ENCODE assay signal across 14 cellular contexts in the genomic region with DNA sequence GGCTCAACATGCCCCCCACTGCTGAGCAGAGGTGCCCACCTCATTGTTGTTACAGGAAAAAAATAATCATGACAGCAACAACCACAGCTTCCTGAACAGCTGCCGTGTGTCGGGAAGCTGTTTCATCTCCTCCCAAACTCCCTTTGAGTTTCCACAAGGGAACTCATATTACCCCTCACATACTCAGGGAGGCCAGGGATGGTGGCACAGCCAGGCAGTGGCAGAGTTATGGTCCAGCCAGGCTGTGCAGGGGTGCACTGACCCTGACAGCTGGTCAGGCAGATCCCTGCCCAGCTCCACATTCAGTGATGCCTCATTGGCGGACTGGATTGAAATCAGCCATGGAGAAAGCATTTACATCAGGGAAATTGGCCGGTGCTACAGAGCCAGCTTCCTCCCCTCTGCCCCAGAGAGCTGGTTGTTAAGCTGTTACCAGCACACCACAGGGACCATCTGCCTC. TPM values are rescaled to one million over a fixed set of nuclear protein-coding genes. Genes with fewer than 3 reads are reported as not detected.
A peak's percentile ranks its signal among the peaks of the same experiment; 100 is the strongest.
DNase-seq lines count a peak whose midpoint lies in the region; ATAC-seq and TF ChIP-seq lines count a peak whose summit lies in the region.
"Had no signal": no experiment of that assay in that cellular context is flagged by ENCODE, and none has a peak within 500 bp of the region (broad histone marks: within the 10 kb centered on the region; RNA-seq: fewer than 3 reads in every experiment).

No MANE protein-coding gene starts in this region.

- H3K9me3 ChIP-seq in right atrium auricular region (no peaks in the 10 kb centered on the region), PC-3 (ENCODE audit: low read length) (no peaks in the 10 kb centered on the region)
- H3K9me3 ChIP-seq: testis had no signal

- H3K9me3 Mint-ChIP-seq in activated naive CD4-positive, alpha-beta T cell treated with anti-CD3 and anti-CD28 coated beads for 36 hours, result peaks cover 2% of the 10 kb centered on the region
- 0 out of 2 replicates have a peak, but pooled peaks cover 4% of the 10 kb centered on the region for H3K9me3 Mint-ChIP-seq in WTC11
- H3K9me3 Mint-ChIP-seq in stimulated activated naive CD8-positive, alpha-beta T cell treated with anti-CD3 and anti-CD28 coated beads, Interleukin-15, Interleukin-2, amounts not matched to agents 100 ng/mL and 50 ng/mL, for 24 hours, result no peaks in the 10 kb centered on the region
- H3K9me3 Mint-ChIP-seq in activated T-helper 2 cell treated with anti-CD3 and anti-CD28 coated beads, Interferon-gamma antibody, Interleukin-2, Interleukin-4, amounts not matched to agents 10 μg/mL and 5 μg/mL and 100 μg/mL, durations not matched to agents 14 hours and 24 hours and 36 hours, result no peaks in the 10 kb centered on the region

- POLR2A ChIA-PET in WTC11 (lab: Charles Lee) (no interaction called here), PC-3 (lab: Charles Lee; ENCODE audit: unreplicated experiment) (no interaction called here)

- no peaks in the 10 kb centered on the region for H3K36me3 ChIP-seq in right atrium auricular region
- no peaks in the 10 kb centered on the region for H3K36me3 ChIP-seq in PC-3 (ENCODE audit: low read depth, low read length)

- no peak overlapping the region for H2AFZ ChIP-seq in PC-3 (ENCODE audit: low read length)

- no peak overlapping the region for H3K9ac ChIP-seq in PC-3 (ENCODE audit: low read length)

- peaks cover 2% of the 10 kb centered on the region for H3K36me3 Mint-ChIP-seq in activated naive CD4-positive, alpha-beta T cell treated with anti-CD3 and anti-CD28 coated beads for 36 hours (ENCODE audit: low read depth)
- no peaks in the 10 kb centered on the region for H3K36me3 Mint-ChIP-seq in WTC11
- no peaks in the 10 kb centered on the region for H3K36me3 Mint-ChIP-seq in stimulated activated naive CD8-positive, alpha-beta T cell treated with anti-CD3 and anti-CD28 coated beads, Interleukin-15, Interleukin-2, amounts not matched to agents 100 ng/mL and 50 ng/mL, for 24 hours (ENCODE audit: low read depth)
- no peaks in the 10 kb centered on the region for H3K36me3 Mint-ChIP-seq in activated T-helper 2 cell treated with anti-CD3 and anti-CD28 coated beads, Interferon-gamma antibody, Interleukin-2, Interleukin-4, amounts not matched to agents 10 μg/mL and 5 μg/mL and 100 μg/mL, durations not matched to agents 14 hours and 24 hours and 36 hours (ENCODE audit: low read depth)

- no peak overlapping the region for H3K4me3 ChIP-seq in fibroblast of pulmonary artery (replicated peaks; ENCODE audit: low read depth, low read length)
- no peak overlapping the region for H3K4me3 ChIP-seq in right atrium auricular region
- no peak overlapping the region for H3K4me3 ChIP-seq in PC-3 (ENCODE audit: low read length)
- H3K4me3 ChIP-seq: testis had no signal

- intact Hi-C loops in activated naive CD4-positive, alpha-beta T cell treated with anti-CD3 and anti-CD28 coated beads for 36 hours (cut with micrococcal nuclease), result loop anchor here (1.0 to 10.0 kb wide), 4 partner anchors 24 to 694 kb away; no protein-coding TSS in a partner anchor
- intact Hi-C loops in activated T-helper 2 cell treated with anti-CD3 and anti-CD28 coated beads, Interferon-gamma antibody, Interleukin-2, Interleukin-4, amounts not matched to agents 10 μg/mL and 5 μg/mL and 100 μg/mL, durations not matched to agents 14 hours and 24 hours and 36 hours (cut with micrococcal nuclease), result no loop called here
- intact Hi-C loops in PC-3 (cut with micrococcal nuclease), result no loop called here

- H3K79me2 ChIP-seq in PC-3 (ENCODE audit: low read length), result no peaks in the 10 kb centered on the region

- H3K4me1 Mint-ChIP-seq in activated naive CD4-positive, alpha-beta T cell treated with anti-CD3 and anti-CD28 coated beads for 36 hours (ENCODE audit: low read depth), result peaks cover 48% of the 10 kb centered on the region
- H3K4me1 Mint-ChIP-seq in WTC11, result peaks cover 4% of the 10 kb centered on the region; the same call in 1 of the 2 replicates
- H3K4me1 Mint-ChIP-seq in stimulated activated naive CD8-positive, alpha-beta T cell treated with anti-CD3 and anti-CD28 coated beads, Interleukin-15, Interleukin-2, amounts not matched to agents 100 ng/mL and 50 ng/mL, for 24 hours (ENCODE audit: low read depth), result peaks cover 40% of the 10 kb centered on the region
- peaks cover 22% of the 10 kb centered on the region for H3K4me1 Mint-ChIP-seq in activated T-helper 2 cell treated with anti-CD3 and anti-CD28 coated beads, Interferon-gamma antibody, Interleukin-2, Interleukin-4, amounts not matched to agents 10 μg/mL and 5 μg/mL and 100 μg/mL, durations not matched to agents 14 hours and 24 hours and 36 hours (ENCODE audit: low read depth)

- H3K4me3 Mint-ChIP-seq in activated naive CD4-positive, alpha-beta T cell treated with anti-CD3 and anti-CD28 coated beads for 36 hours, result peak overlapping the region; percentile 88
- no peak overlapping the region for H3K4me3 Mint-ChIP-seq in WTC11
- H3K4me3 Mint-ChIP-seq in stimulated activated naive CD8-positive, alpha-beta T cell treated with anti-CD3 and anti-CD28 coated beads, Interleukin-15, Interleukin-2, amounts not matched to agents 100 ng/mL and 50 ng/mL, for 24 hours, result peak overlapping the region; percentile 80
- H3K4me3 Mint-ChIP-seq in activated T-helper 2 cell treated with anti-CD3 and anti-CD28 coated beads, Interferon-gamma antibody, Interleukin-2, Interleukin-4, amounts not matched to agents 10 μg/mL and 5 μg/mL and 100 μg/mL, durations not matched to agents 14 hours and 24 hours and 36 hours (ENCODE audit: low read depth), result no peak overlapping the region

- no TSS peak for BruUV-seq in PC-3 (replicated peaks; lab: Mats Ljungman, UMichigan)

- H3K27me3 ChIP-seq in right atrium auricular region (no peaks in the 10 kb centered on the region), PC-3 (ENCODE audit: low read length) (no peaks in the 10 kb centered on the region)
- H3K27me3 ChIP-seq: testis had no signal

- no peak overlapping the region for H3K4me2 ChIP-seq in PC-3 (ENCODE audit: low read length)

- H4K20me1 ChIP-seq in PC-3 (ENCODE audit: low read length), result no peaks in the 10 kb centered on the region

- TF ChIP-seq CTCF in WTC11 (IDR thresholded peaks at IDR 0.05) (no peak), fibroblast of pulmonary artery (IDR thresholded peaks at IDR 0.05; ENCODE audit: low read length, missing control alignments) (no peak), right atrium auricular region (IDR thresholded peaks at IDR 0.05) (no peak), PC-3 (conservative IDR thresholded peaks at IDR 0.05; ENCODE audit: low read depth, low read length) (no peak)

- no peaks in the 10 kb centered on the region for H3K9me2 ChIP-seq in PC-3 (replicated peaks; ENCODE audit: low read length)

- H3K27ac Mint-ChIP-seq in activated naive CD4-positive, alpha-beta T cell treated with anti-CD3 and anti-CD28 coated beads for 36 hours, result peak overlapping the region; percentile 98
- H3K27ac Mint-ChIP-seq in WTC11, result no peak overlapping the region
- H3K27ac Mint-ChIP-seq in stimulated activated naive CD8-positive, alpha-beta T cell treated with anti-CD3 and anti-CD28 coated beads, Interleukin-15, Interleukin-2, amounts not matched to agents 100 ng/mL and 50 ng/mL, for 24 hours, result peak overlapping the region; percentile 95
- H3K27ac Mint-ChIP-seq in activated T-helper 2 cell treated with anti-CD3 and anti-CD28 coated beads, Interferon-gamma antibody, Interleukin-2, Interleukin-4, amounts not matched to agents 10 μg/mL and 5 μg/mL and 100 μg/mL, durations not matched to agents 14 hours and 24 hours and 36 hours, result no peak overlapping the region

- H3K4me1 ChIP-seq in right atrium auricular region (peaks cover 0 to 13% of the 10 kb centered on the region in 2 donors), PC-3 (ENCODE audit: insufficient read depth, low read length) (no peaks in the 10 kb centered on the region)

- CTCF ChIA-PET in activated naive CD4-positive, alpha-beta T cell treated with anti-CD3 and anti-CD28 coated beads for 36 hours (lab: Charles Lee), result interaction anchor here (0.9 to 3.3 kb wide), 5 partner anchors 17 to 462 kb away, joined by 3 to 15 read pairs (median 3); no protein-coding TSS in a partner anchor
- CTCF ChIA-PET in WTC11 (lab: Charles Lee) (interaction anchor here (1.5 to 2.7 kb wide), 3 partner anchors 14 to 81 kb away, joined by 3 to 13 read pairs (median 4); no protein-coding TSS in a partner anchor), PC-3 (lab: Charles Lee) (no interaction called here)

- DNase-seq in activated naive CD4-positive, alpha-beta T cell treated with anti-CD3 and anti-CD28 coated beads for 36 hours, result no peak
- DNase-seq in activated naive CD4-positive, alpha-beta T cell (lab: John Stamatoyannopoulos, UW), result no peak
- DNase-seq in WTC11 (ENCODE audit: low spot score), result peak; percentile 10
- peak; percentile 50 for DNase-seq in fibroblast of pulmonary artery (ENCODE audit: low read depth)
- no peak for DNase-seq in activated T-helper 2 cell treated with anti-CD3 and anti-CD28 coated beads, Interferon-gamma antibody, Interleukin-2, Interleukin-4, amounts not matched to agents 10 μg/mL and 5 μg/mL and 100 μg/mL, durations not matched to agents 14 hours and 24 hours and 36 hours (ENCODE audit: low spot score)
- DNase-seq in right atrium auricular region (ENCODE audit: low spot score), result no peak
- no peak for DNase-seq in PC-3
- DNase-seq: AML-193, HCEC 1CT, Karpas-422, NCI-H510A, testis had no signal

- no peak overlapping the region for H3K27ac ChIP-seq in right atrium auricular region
- H3K27ac ChIP-seq in PC-3 (ENCODE audit: low read length), result no peak overlapping the region
- H3K27ac ChIP-seq: testis had no signal

- ATAC-seq in WTC11, result no peak
- ATAC-seq in PC-3, result no peak
- ATAC-seq: SK-N-SH treated with all-trans-retinoic acid at 6 μM for 48 hours had no signal

- no peaks in the 10 kb centered on the region for H3F3A ChIP-seq in PC-3 (ENCODE audit: low read length, unreplicated experiment)

- H3K27me3 Mint-ChIP-seq in activated naive CD4-positive, alpha-beta T cell treated with anti-CD3 and anti-CD28 coated beads for 36 hours (ENCODE audit: low read depth), result no peaks in the 10 kb centered on the region
- no peaks in the 10 kb centered on the region for H3K27me3 Mint-ChIP-seq in WTC11 (ENCODE audit: low read depth)
- H3K27me3 Mint-ChIP-seq in stimulated activated naive CD8-positive, alpha-beta T cell treated with anti-CD3 and anti-CD28 coated beads, Interleukin-15, Interleukin-2, amounts not matched to agents 100 ng/mL and 50 ng/mL, for 24 hours, result no peaks in the 10 kb centered on the region
- peaks cover 15% of the 10 kb centered on the region for H3K27me3 Mint-ChIP-seq in activated T-helper 2 cell treated with anti-CD3 and anti-CD28 coated beads, Interferon-gamma antibody, Interleukin-2, Interleukin-4, amounts not matched to agents 10 μg/mL and 5 μg/mL and 100 μg/mL, durations not matched to agents 14 hours and 24 hours and 36 hours (ENCODE audit: low read depth)

TF ChIP-seq in WTC11, 78 proteins besides CTCF, POLR2A, EP300 and RAD21 (continues in another document):
- TF ChIP-seq MXD4 (CRISPR knock-in tag; IDR thresholded peaks at IDR 0.05; ENCODE audit: borderline replicate concordance), result no peak

RNA-seq across cellular contexts. Expression of a gene that starts 37.3 kb away (rescaled TPM):
- total RNA-seq in activated naive CD4-positive, alpha-beta T cell treated with anti-CD3 and anti-CD28 coated beads for 36 hours, result 1 to 10 TPM; 7.7 TPM
- total RNA-seq in WTC11 (2021), result 8.5 to 15.2 TPM (median 13.7 TPM) in 3 replicates
- total RNA-seq in activated T-helper 2 cell treated with anti-CD3 and anti-CD28 coated beads, Interferon-gamma antibody, Interleukin-2, Interleukin-4, amounts not matched to agents 10 μg/mL and 5 μg/mL and 100 μg/mL, durations not matched to agents 14 hours and 24 hours and 36 hours, result 1.1 and 1.6 TPM in 2 replicates
- total RNA-seq in right atrium auricular region, result under 1 TPM; 0.63 to 0.94 TPM
- total RNA-seq in PC-3 (2014; rRNA removed), result 2.5 and 3.4 TPM in 2 replicates

Comparison
In these comparisons a context has a peak if more than half of its experiments do, and no peak if none do; other contexts are left out.
1. DNase-seq: peak in WTC11 (single experiment) and fibroblast of pulmonary artery (single experiment); none in activated naive CD4-positive, alpha-beta T cell treated with anti-CD3 and anti-CD28 coated beads for 36 hours (single experiment), activated naive CD4-positive, alpha-beta T cell (0 of 4), activated T-helper 2 cell treated with anti-CD3 and anti-CD28 coated beads, Interferon-gamma antibody, Interleukin-2, Interleukin-4, amounts not matched to agents 10 μg/mL and 5 μg/mL and 100 μg/mL, durations not matched to agents 14 hours and 24 hours and 36 hours (single experiment), right atrium auricular region (single experiment) and PC-3 (single experiment).
2. H3K27ac Mint-ChIP-seq: peak in activated naive CD4-positive, alpha-beta T cell treated with anti-CD3 and anti-CD28 coated beads for 36 hours (single experiment) and stimulated activated naive CD8-positive, alpha-beta T cell treated with anti-CD3 and anti-CD28 coated beads, Interleukin-15, Interleukin-2, amounts not matched to agents 100 ng/mL and 50 ng/mL, for 24 hours (single experiment); none in WTC11 (single experiment) and activated T-helper 2 cell treated with anti-CD3 and anti-CD28 coated beads, Interferon-gamma antibody, Interleukin-2, Interleukin-4, amounts not matched to agents 10 μg/mL and 5 μg/mL and 100 μg/mL, durations not matched to agents 14 hours and 24 hours and 36 hours (single experiment).
3. H3K4me3 Mint-ChIP-seq: peak in activated naive CD4-positive, alpha-beta T cell treated with anti-CD3 and anti-CD28 coated beads for 36 hours (single experiment) and stimulated activated naive CD8-positive, alpha-beta T cell treated with anti-CD3 and anti-CD28 coated beads, Interleukin-15, Interleukin-2, amounts not matched to agents 100 ng/mL and 50 ng/mL, for 24 hours (single experiment); none in WTC11 (single experiment) and activated T-helper 2 cell treated with anti-CD3 and anti-CD28 coated beads, Interferon-gamma antibody, Interleukin-2, Interleukin-4, amounts not matched to agents 10 μg/mL and 5 μg/mL and 100 μg/mL, durations not matched to agents 14 hours and 24 hours and 36 hours (single experiment).